In genomic region chr1:245154429-245155185, GRCh38 we compare ENCODE assay signal across 8 cellular contexts. TPM values are rescaled to one million over a fixed set of nuclear protein-coding genes. Genes with fewer than 3 reads are reported as not detected.
DNase-seq lines count a peak whose midpoint lies in the region; ATAC-seq and TF ChIP-seq lines count a peak whose summit lies in the region.

KIF26B (plus strand) TSS chr1:245154985; CDS start chr1:245155425, 440 bp downstream.

- peaks cover 26% of the 10 kb centered on the region for H3K4me1 Mint-ChIP-seq in activated CD8-positive, alpha-beta T cell treated with anti-CD3 and anti-CD28 coated beads, Interleukin-2, amount 10 ng/mL, durations not matched to agents 7 days and 5 days (ENCODE audit: low read depth)
- H3K4me1 Mint-ChIP-seq in naive thymus-derived CD4-positive, alpha-beta T cell, result peaks cover 0 to 28% (median 26%) of the 10 kb centered on the region in 7 donors

- POLR2A ChIA-PET in activated CD8-positive, alpha-beta T cell treated with anti-CD3 and anti-CD28 coated beads, Interleukin-2, amount 10 ng/mL, durations not matched to agents 7 days and 5 days (lab: Charles Lee), result no interaction called here
- POLR2A ChIA-PET in naive thymus-derived CD4-positive, alpha-beta T cell (lab: Charles Lee), result no interaction called here

- peak within 1 kb of the TSS; percentile 48 to 79 (median 56) for H3K4me3 ChIP-seq in esophagus squamous epithelium
- peak within 1 kb of the TSS; percentile 59 for H3K4me3 ChIP-seq in naive thymus-derived CD4-positive, alpha-beta T cell (ENCODE audit: low read length)
- peak within 1 kb of the TSS; percentile 63 for H3K4me3 ChIP-seq in upper lobe of right lung

- peaks cover 0 to 93% (median 0%) of the 10 kb centered on the region in 4 donors for H3K27me3 ChIP-seq in esophagus squamous epithelium
- H3K27me3 ChIP-seq in naive thymus-derived CD4-positive, alpha-beta T cell (ENCODE audit: control insufficient read depth in 2 of 2, insufficient read depth in 2 of 2, low read length in 2 of 2), result peaks cover 3 to 13% of the 10 kb centered on the region in 2 donors
- H3K27me3 ChIP-seq in upper lobe of right lung, result peaks cover 50% of the 10 kb centered on the region

- ATAC-seq in activated CD8-positive, alpha-beta T cell treated with anti-CD3 and anti-CD28 coated beads, Interleukin-2, amount 10 ng/mL, durations not matched to agents 7 days and 5 days, result peak; percentile 6
- no peak for ATAC-seq in naive thymus-derived CD4-positive, alpha-beta T cell
- peak; percentile 4 for ATAC-seq in upper lobe of right lung
- ATAC-seq in HG03159 (IDR thresholded peaks at IDR 0.05; ENCODE audit: unreplicated experiment), result no peak

- H3K27ac ChIP-seq in esophagus squamous epithelium (peak within 1 kb of the TSS in 2 of 4 donors; percentile 31 to 36), upper lobe of right lung (no peak within 1 kb of the TSS)
- H3K27ac ChIP-seq in naive thymus-derived CD4-positive, alpha-beta T cell (ENCODE audit: low read depth, low read length), result no peak within 1 kb of the TSS

- no peak for TF ChIP-seq POLR2A in esophagus squamous epithelium (IDR thresholded peaks at IDR 0.05)

- H3K36me3 ChIP-seq in esophagus squamous epithelium (no peaks in the 10 kb centered on the region), upper lobe of right lung (no peaks in the 10 kb centered on the region)
- no peaks in the 10 kb centered on the region for H3K36me3 ChIP-seq in naive thymus-derived CD4-positive, alpha-beta T cell (ENCODE audit: control insufficient read depth in 2 of 3, insufficient read depth in 3 of 3, low read length in 3 of 3)

- no peak within 1 kb of the TSS for H3K27ac Mint-ChIP-seq in activated CD8-positive, alpha-beta T cell treated with anti-CD3 and anti-CD28 coated beads, Interleukin-2, amount 10 ng/mL, durations not matched to agents 7 days and 5 days
- no peak within 1 kb of the TSS for H3K27ac Mint-ChIP-seq in naive thymus-derived CD4-positive, alpha-beta T cell

- no peak for TF ChIP-seq CTCF in esophagus squamous epithelium (IDR thresholded peaks at IDR 0.05)
- TF ChIP-seq CTCF in upper lobe of right lung (IDR thresholded peaks at IDR 0.05), result no peak

- no peaks in the 10 kb centered on the region for H3K9me3 Mint-ChIP-seq in activated CD8-positive, alpha-beta T cell treated with anti-CD3 and anti-CD28 coated beads, Interleukin-2, amount 10 ng/mL, durations not matched to agents 7 days and 5 days (ENCODE audit: insufficient read depth)
- peaks cover 0 to 22% (median 6%) of the 10 kb centered on the region in 11 donors for H3K9me3 Mint-ChIP-seq in naive thymus-derived CD4-positive, alpha-beta T cell

- WGBS in esophagus squamous epithelium, 2 donors, result 0% methylated on average over 5 to 29 of the region's 81 CpGs

- H3K36me3 Mint-ChIP-seq in activated CD8-positive, alpha-beta T cell treated with anti-CD3 and anti-CD28 coated beads, Interleukin-2, amount 10 ng/mL, durations not matched to agents 7 days and 5 days (ENCODE audit: low read depth), result no peaks in the 10 kb centered on the region
- peaks cover 0 to 4% (median 0%) of the 10 kb centered on the region in 5 donors for H3K36me3 Mint-ChIP-seq in naive thymus-derived CD4-positive, alpha-beta T cell

- DNase-seq in NCI-H1694 treated with DMSO at 0.1 percent for 48 hours (lab: John Stamatoyannopoulos, UW), result peak; percentile 67
- no peak for DNase-seq in NCI-H1694 (lab: John Stamatoyannopoulos, UW)
- peak; percentile 42 for DNase-seq in NCI-H1092 (lab: John Stamatoyannopoulos, UW)
- peak; percentile 52 for DNase-seq in activated CD8-positive, alpha-beta T cell treated with anti-CD3 and anti-CD28 coated beads, Interleukin-2, amount 10 ng/mL, durations not matched to agents 7 days and 5 days
- no peak for DNase-seq in esophagus squamous epithelium (lab: John Stamatoyannopoulos, UW)
- DNase-seq in naive thymus-derived CD4-positive, alpha-beta T cell, result peak in 5 of 9 donors; percentile 12 to 41 (median 17)
- DNase-seq in upper lobe of right lung, result peak; percentile 73

- peaks cover 60% of the 10 kb centered on the region for H3K27me3 Mint-ChIP-seq in activated CD8-positive, alpha-beta T cell treated with anti-CD3 and anti-CD28 coated beads, Interleukin-2, amount 10 ng/mL, durations not matched to agents 7 days and 5 days (ENCODE audit: low read depth)
- H3K27me3 Mint-ChIP-seq in naive thymus-derived CD4-positive, alpha-beta T cell, result peaks cover 61 to 74% (median 69%) of the 10 kb centered on the region in 5 donors

- CTCF ChIA-PET in activated CD8-positive, alpha-beta T cell treated with anti-CD3 and anti-CD28 coated beads, Interleukin-2, amount 10 ng/mL, durations not matched to agents 7 days and 5 days (lab: Charles Lee), result interaction anchor here (1.0 to 3.2 kb wide), 5 partner anchors 10 to 961 kb away, joined by 3 to 27 read pairs (median 8); no protein-coding TSS in a partner anchor
- CTCF ChIA-PET in naive thymus-derived CD4-positive, alpha-beta T cell (lab: Charles Lee), result interaction anchor here (1.0 kb wide), 1 partner anchor 847 kb away, joined by 3 read pairs; no protein-coding TSS in a partner anchor

- peak within 1 kb of the TSS; percentile 75 for H3K4me3 Mint-ChIP-seq in activated CD8-positive, alpha-beta T cell treated with anti-CD3 and anti-CD28 coated beads, Interleukin-2, amount 10 ng/mL, durations not matched to agents 7 days and 5 days
- peak within 1 kb of the TSS; percentile 82 to 88 (median 86) for H3K4me3 Mint-ChIP-seq in naive thymus-derived CD4-positive, alpha-beta T cell

- H3K4me1 ChIP-seq in esophagus squamous epithelium, result peaks cover 32 to 46% (median 37%) of the 10 kb centered on the region in 3 donors
- peaks cover 15 to 20% of the 10 kb centered on the region in 2 donors for H3K4me1 ChIP-seq in naive thymus-derived CD4-positive, alpha-beta T cell (ENCODE audit: control insufficient read depth in 2 of 2, insufficient read depth in 2 of 2, low read length in 2 of 2)
- H3K4me1 ChIP-seq in upper lobe of right lung, result peaks cover 28% of the 10 kb centered on the region

- intact Hi-C loops in esophagus squamous epithelium (cut with DNase I), result loop anchor here (5.0 kb wide), 1 partner anchor 848 kb away; no protein-coding TSS in a partner anchor
- intact Hi-C loops in naive thymus-derived CD4-positive, alpha-beta T cell (cut with micrococcal nuclease), result loop anchor here (2.0 to 5.0 kb wide), 5 partner anchors 502 to 1543 kb away; partner anchors contain the start of gene DESI2 (in 1 of the 2)
- intact Hi-C loops in upper lobe of right lung (cut with DNase I), result loop anchor here (10.0 kb wide), 1 partner anchor 850 kb away; no protein-coding TSS in a partner anchor

- H3K9me3 ChIP-seq in esophagus squamous epithelium, result no peaks in the 10 kb centered on the region
- H3K9me3 ChIP-seq in naive thymus-derived CD4-positive, alpha-beta T cell (ENCODE audit: control insufficient read depth in 2 of 3, low read length in 3 of 3), result no peaks in the 10 kb centered on the region
- H3K9me3 ChIP-seq in upper lobe of right lung, result no peaks in the 10 kb centered on the region

RNA-seq across cellular contexts. Expression of gene KIF26B, which starts in this region (rescaled TPM):
- under 1 TPM; 0.03 to 0.08 TPM for total RNA-seq in activated CD8-positive, alpha-beta T cell treated with anti-CD3 and anti-CD28 coated beads, Interleukin-2, amount 10 ng/mL, durations not matched to agents 7 days and 5 days
- total RNA-seq in esophagus squamous epithelium (1 to 10 TPM in 2 of 4 donors, under 1 TPM in 2; 0.23 to 2.7 (median 1.0) TPM), upper lobe of right lung (3.4 TPM)
- total RNA-seq in naive thymus-derived CD4-positive, alpha-beta T cell, result under 1 TPM in 2 of 5 experiments, not detected in 3; 0.21 to 0.24 TPM
- polyA plus RNA-seq in naive thymus-derived CD4-positive, alpha-beta T cell, result under 1 TPM in 1 of 2 donors, not detected in 1; 0.06 TPM

Comparison
In these comparisons a context has a peak if more than half of its experiments do, and no peak if none do; other contexts are left out.
1. DNase-seq: peak in NCI-H1694 treated with DMSO at 0.1 percent for 48 hours (single experiment), NCI-H1092 (single experiment) and upper lobe of right lung (single experiment); none in NCI-H1694 (single experiment) and esophagus squamous epithelium (single experiment).
2. Peak in DNase-seq and ATAC-seq in activated CD8-positive, alpha-beta T cell treated with anti-CD3 and anti-CD28 coated beads, Interleukin-2, amount 10 ng/mL, durations not matched to agents 7 days and 5 days; RNA of the gene not detected or under 1 TPM.
3. Peak in DNase-seq and H3K4me3 ChIP-seq in naive thymus-derived CD4-positive, alpha-beta T cell; RNA of the gene not detected or under 1 TPM.
4. Peak in every context shown above with its lines, with median percentiles within 50 percentile points of each other: H3K4me3 ChIP-seq.